8 cellular contexts compared by ENCODE assay signal in genomic region chr6:131694832-131695426, GRCh38.
DNase-seq lines count a peak whose midpoint lies in the region; ATAC-seq and TF ChIP-seq lines count a peak whose summit lies in the region.

No MANE protein-coding gene starts in this region.

- H3K4me3 Mint-ChIP-seq in stimulated activated naive CD8-positive, alpha-beta T cell treated with anti-CD3 and anti-CD28 coated beads, Interleukin-15, amount 100 ng/mL, for 72 hours, result no peak overlapping the region

- H3K27ac Mint-ChIP-seq in stimulated activated naive CD8-positive, alpha-beta T cell treated with anti-CD3 and anti-CD28 coated beads, Interleukin-15, amount 100 ng/mL, for 72 hours, result no peak overlapping the region

- peaks cover under 1% of the 10 kb centered on the region for H3K27me3 Mint-ChIP-seq in stimulated activated naive CD8-positive, alpha-beta T cell treated with anti-CD3 and anti-CD28 coated beads, Interleukin-15, amount 100 ng/mL, for 72 hours

- no peaks in the 10 kb centered on the region for H3K4me1 Mint-ChIP-seq in stimulated activated naive CD8-positive, alpha-beta T cell treated with anti-CD3 and anti-CD28 coated beads, Interleukin-15, amount 100 ng/mL, for 72 hours

- DNase-seq in SIG-M5 treated with dmso at 0.1 percent for 504 hours (lab: John Stamatoyannopoulos, UW; ENCODE audit: unreplicated experiment) (peak; percentile 22), SIG-M5 (lab: John Stamatoyannopoulos, UW) (no peak), HuH-7 (ENCODE audit: low spot score) (peak; percentile 80), RKO (ENCODE audit: low spot score) (peak; percentile 68), cardiac fibroblast (ENCODE audit: low read depth in 2 of 2) (peak; percentile 74 to 80), kidney tubule cell (ENCODE audit: low spot score) (peak; percentile 63)
- DNase-seq in stimulated activated naive CD8-positive, alpha-beta T cell treated with anti-CD3 and anti-CD28 coated beads, Interleukin-15, amount 100 ng/mL, for 72 hours, result peak in 1 of 2 donors; percentile 44

- no peak overlapping the region for H3K4me3 ChIP-seq in cardiac fibroblast (replicated peaks in 1 of 2; ENCODE audit: low read depth in 2 of 2, low read length in 2 of 2)

- peak; percentile 96 for ATAC-seq in GM21619 (IDR thresholded peaks at IDR 0.05; ENCODE audit: unreplicated experiment)
- peak; percentile 93 for ATAC-seq in stimulated activated naive CD8-positive, alpha-beta T cell treated with anti-CD3 and anti-CD28 coated beads, Interleukin-15, amount 100 ng/mL, for 72 hours

- no peaks in the 10 kb centered on the region for H3K9me3 Mint-ChIP-seq in stimulated activated naive CD8-positive, alpha-beta T cell treated with anti-CD3 and anti-CD28 coated beads, Interleukin-15, amount 100 ng/mL, for 72 hours

- TF ChIP-seq CTCF in cardiac fibroblast (IDR thresholded peaks at IDR 0.05; ENCODE audit: low read depth, low read length), result peak; percentile 91
